1 cellular context compared by ENCODE assay signal in the genomic region with DNA sequence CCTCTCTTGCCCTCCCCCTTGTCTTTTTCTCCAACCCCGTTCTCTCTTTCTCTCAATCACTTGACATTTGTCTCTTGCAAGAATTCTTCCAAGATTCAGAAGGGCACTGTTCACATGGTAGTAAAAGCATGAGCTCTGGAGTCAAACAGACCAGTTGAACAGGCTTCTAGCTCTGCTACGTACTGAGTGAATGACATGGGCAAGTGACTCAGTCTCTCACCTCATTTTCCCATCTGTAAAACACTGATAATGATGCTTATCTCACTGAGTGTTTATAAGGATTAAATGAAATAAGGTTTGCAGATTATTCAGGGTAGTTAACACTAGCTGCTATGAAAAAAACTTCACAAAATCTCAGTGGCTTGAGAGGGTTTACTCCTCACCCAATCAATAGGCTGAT.
TF ChIP-seq lines count a peak whose summit lies in the region.

No MANE protein-coding gene starts in this region.

TF ChIP-seq in GM12878, 131 proteins besides CTCF, POLR2A, EP300 and RAD21:
- TF ChIP-seq SUPT20H (IDR thresholded peaks at IDR 0.05; ENCODE audit: borderline replicate concordance, control insufficient read depth, low read depth, low read length) = no peak
- TF ChIP-seq STAT1 (conservative IDR thresholded peaks at IDR 0.05) = no peak
- no peak for TF ChIP-seq ZNF24 (IDR thresholded peaks at IDR 0.05)
- TF ChIP-seq, protein P1, sequence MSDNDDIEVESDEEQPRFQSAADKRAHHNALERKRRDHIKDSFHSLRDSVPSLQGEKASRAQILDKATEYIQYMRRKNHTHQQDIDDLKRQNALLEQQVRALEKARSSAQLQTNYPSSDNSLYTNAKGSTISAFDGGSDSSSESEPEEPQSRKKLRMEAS (IDR thresholded peaks at IDR 0.05; ENCODE audit: low read depth, low read length) = no peak
- no peak for TF ChIP-seq HDAC6 (IDR thresholded peaks at IDR 0.05; ENCODE audit: unreplicated experiment)
- TF ChIP-seq CREB1 (IDR thresholded peaks at IDR 0.05; ENCODE audit: low read depth) = no peak
- TF ChIP-seq MXI1 (IDR thresholded peaks at IDR 0.05; ENCODE audit: low read depth, low read length) = no peak
- no peak for TF ChIP-seq ZZZ3 (IDR thresholded peaks at IDR 0.05; ENCODE audit: control insufficient read depth, insufficient read length, low read depth)
- TF ChIP-seq, protein P2, sequence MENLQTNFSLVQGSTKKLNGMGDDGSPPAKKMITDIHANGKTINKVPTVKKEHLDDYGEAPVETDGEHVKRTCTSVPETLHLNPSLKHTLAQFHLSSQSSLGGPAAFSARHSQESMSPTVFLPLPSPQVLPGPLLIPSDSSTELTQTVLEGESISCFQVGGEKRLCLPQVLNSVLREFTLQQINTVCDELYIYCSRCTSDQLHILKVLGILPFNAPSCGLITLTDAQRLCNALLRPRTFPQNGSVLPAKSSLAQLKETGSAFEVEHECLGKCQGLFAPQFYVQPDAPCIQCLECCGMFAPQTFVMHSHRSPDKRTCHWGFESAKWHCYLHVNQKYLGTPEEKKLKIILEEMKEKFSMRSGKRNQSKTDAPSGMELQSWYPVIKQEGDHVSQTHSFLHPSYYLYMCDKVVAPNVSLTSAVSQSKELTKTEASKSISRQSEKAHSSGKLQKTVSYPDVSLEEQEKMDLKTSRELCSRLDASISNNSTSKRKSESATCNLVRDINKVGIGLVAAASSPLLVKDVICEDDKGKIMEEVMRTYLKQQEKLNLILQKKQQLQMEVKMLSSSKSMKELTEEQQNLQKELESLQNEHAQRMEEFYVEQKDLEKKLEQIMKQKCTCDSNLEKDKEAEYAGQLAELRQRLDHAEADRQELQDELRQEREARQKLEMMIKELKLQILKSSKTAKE (IDR thresholded peaks at IDR 0.05; ENCODE audit: low read depth, poor library complexity, severe bottlenecking) = no peak
- TF ChIP-seq, protein P3, sequence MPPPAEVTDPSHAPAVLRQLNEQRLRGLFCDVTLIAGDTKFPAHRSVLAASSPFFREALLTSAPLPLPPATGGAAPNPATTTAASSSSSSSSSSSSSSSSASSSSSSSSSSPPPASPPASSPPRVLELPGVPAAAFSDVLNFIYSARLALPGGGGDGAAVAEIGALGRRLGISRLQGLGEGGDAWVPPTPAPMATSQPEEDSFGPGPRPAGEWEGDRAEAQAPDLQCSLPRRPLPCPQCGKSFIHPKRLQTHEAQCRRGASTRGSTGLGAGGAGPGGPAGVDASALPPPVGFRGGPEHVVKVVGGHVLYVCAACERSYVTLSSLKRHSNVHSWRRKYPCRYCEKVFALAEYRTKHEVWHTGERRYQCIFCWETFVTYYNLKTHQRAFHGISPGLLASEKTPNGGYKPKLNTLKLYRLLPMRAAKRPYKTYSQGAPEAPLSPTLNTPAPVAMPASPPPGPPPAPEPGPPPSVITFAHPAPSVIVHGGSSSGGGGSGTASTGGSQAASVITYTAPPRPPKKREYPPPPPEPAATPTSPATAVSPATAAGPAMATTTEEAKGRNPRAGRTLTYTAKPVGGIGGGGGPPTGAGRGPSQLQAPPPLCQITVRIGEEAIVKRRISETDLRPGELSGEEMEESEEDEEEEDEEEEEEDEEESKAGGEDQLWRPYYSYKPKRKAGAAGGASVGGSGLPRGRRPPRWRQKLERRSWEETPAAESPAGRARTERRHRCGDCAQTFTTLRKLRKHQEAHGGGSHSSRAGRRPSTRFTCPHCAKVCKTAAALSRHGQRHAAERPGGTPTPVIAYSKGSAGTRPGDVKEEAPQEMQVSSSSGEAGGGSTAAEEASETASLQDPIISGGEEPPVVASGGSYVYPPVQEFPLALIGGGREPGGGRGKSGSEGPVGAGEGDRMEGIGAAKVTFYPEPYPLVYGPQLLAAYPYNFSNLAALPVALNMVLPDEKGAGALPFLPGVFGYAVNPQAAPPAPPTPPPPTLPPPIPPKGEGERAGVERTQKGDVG (CRISPR knock-in tag; IDR thresholded peaks at IDR 0.05) = no peak
- TF ChIP-seq ETV6 (conservative IDR thresholded peaks at IDR 0.05 in 1 of 2, IDR thresholded peaks at IDR 0.05 in 1 of 2; ENCODE audit: borderline replicate concordance in 1 of 2, low read depth in 1 of 2) = no peak
- TF ChIP-seq PAX5 (IDR thresholded peaks at IDR 0.05; ENCODE audit: borderline replicate concordance, low read depth, low read length) = no peak
- no peak for TF ChIP-seq SMARCA5 (IDR thresholded peaks at IDR 0.05)
- TF ChIP-seq BHLHE40 (IDR thresholded peaks at IDR 0.05; ENCODE audit: borderline replicate concordance in 1 of 2, low read depth in 2 of 2, low read length in 1 of 2) = no peak
- TF ChIP-seq, protein P4, sequence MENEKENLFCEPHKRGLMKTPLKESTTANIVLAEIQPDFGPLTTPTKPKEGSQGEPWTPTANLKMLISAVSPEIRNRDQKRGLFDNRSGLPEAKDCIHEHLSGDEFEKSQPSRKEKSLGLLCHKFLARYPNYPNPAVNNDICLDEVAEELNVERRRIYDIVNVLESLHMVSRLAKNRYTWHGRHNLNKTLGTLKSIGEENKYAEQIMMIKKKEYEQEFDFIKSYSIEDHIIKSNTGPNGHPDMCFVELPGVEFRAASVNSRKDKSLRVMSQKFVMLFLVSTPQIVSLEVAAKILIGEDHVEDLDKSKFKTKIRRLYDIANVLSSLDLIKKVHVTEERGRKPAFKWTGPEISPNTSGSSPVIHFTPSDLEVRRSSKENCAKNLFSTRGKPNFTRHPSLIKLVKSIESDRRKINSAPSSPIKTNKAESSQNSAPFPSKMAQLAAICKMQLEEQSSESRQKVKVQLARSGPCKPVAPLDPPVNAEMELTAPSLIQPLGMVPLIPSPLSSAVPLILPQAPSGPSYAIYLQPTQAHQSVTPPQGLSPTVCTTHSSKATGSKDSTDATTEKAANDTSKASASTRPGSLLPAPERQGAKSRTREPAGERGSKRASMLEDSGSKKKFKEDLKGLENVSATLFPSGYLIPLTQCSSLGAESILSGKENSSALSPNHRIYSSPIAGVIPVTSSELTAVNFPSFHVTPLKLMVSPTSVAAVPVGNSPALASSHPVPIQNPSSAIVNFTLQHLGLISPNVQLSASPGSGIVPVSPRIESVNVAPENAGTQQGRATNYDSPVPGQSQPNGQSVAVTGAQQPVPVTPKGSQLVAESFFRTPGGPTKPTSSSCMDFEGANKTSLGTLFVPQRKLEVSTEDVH (IDR thresholded peaks at IDR 0.05; ENCODE audit: low read depth, partially characterized antibody) = no peak
